Comparison of ENCODE assay signal across 8 cellular contexts in genomic region chr17:79812969-79813825, GRCh38. TPM values are rescaled to one million over a fixed set of nuclear protein-coding genes. Genes with fewer than 3 reads are reported as not detected.
DNase-seq lines count a peak whose midpoint lies in the region; ATAC-seq and TF ChIP-seq lines count a peak whose summit lies in the region.

No MANE protein-coding gene starts in this region.

- ATAC-seq in GM18868 (IDR thresholded peaks at IDR 0.05; ENCODE audit: unreplicated experiment), result no peak

- 0 to 3% methylated on average over 12 to 64 of the region's 102 CpGs for WGBS in GM23248 (ENCODE audit: low coverage in 1 of 2, low lambda C conversion rate in 2 of 2, missing lambda C conversion rate in 2 of 2), 2 experiments
- no CpG with 5 or more reads among the region's 102 CpGs for WGBS in trophoblast cell (ENCODE audit: extremely low coverage, insufficient coverage, insufficient read length)

- H3K4me2 ChIP-seq in GM23248 (ENCODE audit: unreplicated experiment), result no peak overlapping the region
- H3K4me2 ChIP-seq in trophoblast cell (ENCODE audit: low read length), result peak overlapping the region; percentile 60

- no peak overlapping the region for H4K12ac ChIP-seq in trophoblast cell (ENCODE audit: low read depth, low read length)

- H3K9ac ChIP-seq in GM23248 (no peak overlapping the region), trophoblast cell (ENCODE audit: low read length) (no peak overlapping the region)

- H3K79me2 ChIP-seq in GM23248 (ENCODE audit: insufficient read depth), result no peaks in the 10 kb centered on the region
- H3K79me2 ChIP-seq in trophoblast cell (ENCODE audit: control insufficient read depth, insufficient read depth, low read length, poor library complexity), result peaks cover 2% of the 10 kb centered on the region

- no peak overlapping the region for H3K14ac ChIP-seq in trophoblast cell (ENCODE audit: low read length)

- no peaks in the 10 kb centered on the region for H3K9me3 ChIP-seq in GM23248 (ENCODE audit: low read depth)
- peaks cover 4% of the 10 kb centered on the region for H3K9me3 ChIP-seq in trophoblast cell (ENCODE audit: insufficient read depth, low read depth, low read length)

- no peaks in the 10 kb centered on the region for H3F3A ChIP-seq in GM23248 (ENCODE audit: insufficient read depth)

- intact Hi-C loops in head of caudate nucleus (cut with DNase I), result no loop called here

- H2AFZ ChIP-seq in GM23248, result no peak overlapping the region
- H2AFZ ChIP-seq in trophoblast cell (ENCODE audit: insufficient read depth, low read length, poor library complexity), result peak overlapping the region; percentile 72

- no peak overlapping the region for H2BK5ac ChIP-seq in trophoblast cell (ENCODE audit: low read depth, low read length, poor library complexity)

- no peak overlapping the region for H3K18ac ChIP-seq in trophoblast cell (ENCODE audit: low read length)

- no peak overlapping the region for H2BK120ac ChIP-seq in trophoblast cell (ENCODE audit: insufficient read depth, low read length, poor library complexity)

- H4K20me1 ChIP-seq in GM23248 (ENCODE audit: insufficient read depth), result no peaks in the 10 kb centered on the region

- H2BK12ac ChIP-seq in trophoblast cell (ENCODE audit: low read length), result no peak overlapping the region

- H4K8ac ChIP-seq in trophoblast cell (ENCODE audit: low read depth, low read length), result peak overlapping the region; percentile 59

- H3K4me1 ChIP-seq in GM23248 (ENCODE audit: insufficient read depth) (no peaks in the 10 kb centered on the region), trophoblast cell (ENCODE audit: control insufficient read depth in 1 of 2, insufficient read depth in 2 of 2, low read length in 2 of 2) (peaks cover 21 to 37% of the 10 kb centered on the region in 2 experiments)

- no peak overlapping the region for H2AK5ac ChIP-seq in trophoblast cell (ENCODE audit: low read length)

- peak overlapping the region; percentile 92 for H4K91ac ChIP-seq in trophoblast cell (ENCODE audit: low read depth, low read length)

- DNase-seq in GM23248 (peak; percentile 52), NCI-H69 (lab: John Stamatoyannopoulos, UW) (peak; percentile 75), coronary artery (ENCODE audit: low spot score) (no peak), trophoblast cell (no peak), head of caudate nucleus (no peak), dermis blood vessel endothelial cell (no peak), ACHN (no peak)

- H3K27me3 ChIP-seq in GM23248 (replicated peaks; ENCODE audit: insufficient read depth) (peaks cover 75% of the 10 kb centered on the region), trophoblast cell (ENCODE audit: insufficient read depth, low read length) (peaks cover 83% of the 10 kb centered on the region)

- no peak overlapping the region for H3K23ac ChIP-seq in trophoblast cell (ENCODE audit: low read length)

- in situ Hi-C loops in GM23248 (cut with MboI), result no loop called here
- in situ Hi-C loops in ACHN (cut with HindIII; ENCODE audit: low pct_ligation_motif_present, low pct_unique_long_range_greater_than_20kb, low sequenced_read_pairs), result no loop called here

- H3K79me1 ChIP-seq in trophoblast cell (ENCODE audit: low read length), result peaks cover 12% of the 10 kb centered on the region

- H3K4me3 ChIP-seq in GM23248 (no peak overlapping the region), coronary artery (peak overlapping the region; percentile 61), trophoblast cell (ENCODE audit: low read depth, low read length) (peak overlapping the region; percentile 23)

- no peaks in the 10 kb centered on the region for H3K9me2 ChIP-seq in GM23248 (ENCODE audit: insufficient read depth)

- no peaks in the 10 kb centered on the region for H3K36me3 ChIP-seq in GM23248 (ENCODE audit: low read depth)
- H3K36me3 ChIP-seq in trophoblast cell (ENCODE audit: control insufficient read depth in 1 of 2, insufficient read depth in 2 of 2, low read length in 2 of 2), result no peaks in the 10 kb centered on the region

- no peak for TF ChIP-seq CTCF in coronary artery (IDR thresholded peaks at IDR 0.05)

- no peak overlapping the region for H3K27ac ChIP-seq in GM23248
- no peak overlapping the region for H3K27ac ChIP-seq in coronary artery
- no peak overlapping the region for H3K27ac ChIP-seq in trophoblast cell (ENCODE audit: low read depth, low read length)

- no peak overlapping the region for H3K4ac ChIP-seq in trophoblast cell (ENCODE audit: low read depth, low read length)

RNA-seq across cellular contexts. Expression of gene CBX8, which starts 16.3 kb away (rescaled TPM):
- 2.7 and 3.9 TPM in 2 replicates for total RNA-seq in GM23248 (2014; rRNA removed; shearing (Covaris generic))
- polyA plus RNA-seq in GM23248 (2016; fragmentation: Nextera tagmentation; extraction: Ambion mirVana), result 5.9 and 6.4 TPM in 2 replicates
- polyA plus RNA-seq in trophoblast cell (2013), result 1.2 and 1.5 TPM in 2 replicates
- 2.7 and 5.1 TPM in 2 replicates for total RNA-seq in dermis blood vessel endothelial cell

RNA-seq across cellular contexts. Expression of gene CBX4, which starts 26.0 kb away (rescaled TPM):
- 11.4 and 18.9 TPM in 2 replicates for total RNA-seq in GM23248 (2014; rRNA removed; shearing (Covaris generic))
- 1.2 and 1.4 TPM in 2 replicates for polyA plus RNA-seq in GM23248 (2016; fragmentation: Nextera tagmentation; extraction: Ambion mirVana)
- polyA plus RNA-seq in trophoblast cell (2013), result 17.8 and 20.5 TPM in 2 replicates
- total RNA-seq in dermis blood vessel endothelial cell, result 11.1 and 13.5 TPM in 2 replicates

RNA-seq across cellular contexts. Expression of gene CBX2, which starts 35.2 kb away (rescaled TPM):
- total RNA-seq in GM23248 (2014; rRNA removed; shearing (Covaris generic)), result 0.11 and 0.13 TPM in 2 replicates
- polyA plus RNA-seq in GM23248 (2016; fragmentation: Nextera tagmentation; extraction: Ambion mirVana), result 0.13 and 0.23 TPM in 2 replicates
- polyA plus RNA-seq in trophoblast cell (2013), result 11.0 and 11.7 TPM in 2 replicates
- total RNA-seq in dermis blood vessel endothelial cell, result 12.9 and 14.1 TPM in 2 replicates

Comparison
In these comparisons a context has a peak if more than half of its experiments do, and no peak if none do; other contexts are left out.
1. DNase-seq: peak in GM23248 (single experiment) and NCI-H69 (single experiment); none in coronary artery (single experiment), trophoblast cell (0 of 2), head of caudate nucleus (0 of 42), dermis blood vessel endothelial cell (single experiment) and ACHN (single experiment).
2. RNA of gene CBX2, which starts 35.2 kb away (total RNA-seq): 12.9 to 14.1 TPM in dermis blood vessel endothelial cell; 0.11 to 0.13 TPM in GM23248; every median in the first group is over 10 times any median in the second.